14 cellular contexts compared by ENCODE assay signal in the genomic region with DNA sequence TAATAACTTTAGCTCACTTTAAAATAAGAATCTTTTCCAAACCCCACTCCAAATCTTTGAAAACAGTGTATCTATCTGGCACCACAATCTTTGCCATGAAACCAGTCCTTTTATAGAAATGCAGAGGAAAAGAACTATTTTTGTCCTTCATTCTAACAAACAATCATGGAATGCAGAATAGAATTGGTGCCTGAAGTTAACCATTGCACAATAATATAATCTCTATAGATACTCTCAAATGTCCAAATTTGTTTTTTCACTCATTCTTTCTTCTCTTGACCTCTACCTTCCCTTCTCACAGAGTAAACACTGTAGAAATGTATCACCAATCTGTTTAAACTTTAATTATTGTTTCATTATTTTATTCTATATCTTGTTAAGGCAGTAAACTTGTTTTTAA. TPM values are rescaled to one million over a fixed set of nuclear protein-coding genes. Genes with fewer than 3 reads are reported as not detected.
"Had no signal": no experiment of that assay in that cellular context is flagged by ENCODE, and none has a peak within 500 bp of the region (broad histone marks: within the 10 kb centered on the region; RNA-seq: fewer than 3 reads in every experiment).

No MANE protein-coding gene starts in this region.

- H3K4me1 ChIP-seq: adrenal gland, left lung, transverse colon had no signal

- ATAC-seq: activated naive CD4-positive, alpha-beta T cell treated with anti-CD3 and anti-CD28 coated beads, Interleukin-2, amount 50 U/mL, for 72 hours; activated T-helper 17 cell treated with anti-CD3 and anti-CD28 coated beads, Interleukin-2, amount 50 U/mL, for 72 hours; left lung; naive thymus-derived CD8-positive, alpha-beta T cell; WTC11 had no signal

- H3K27ac ChIP-seq: adrenal gland, left lung, transverse colon had no signal

- H3K27me3 ChIP-seq: adrenal gland, left lung, transverse colon had no signal

- H3K36me3 ChIP-seq: adrenal gland, left lung, transverse colon had no signal

- DNase-seq: activated T-cell treated with anti-CD3 and anti-CD28 coated beads, Interleukin-2, amount 50 U/mL, for 24 hours; adrenal gland; cerebellar nuclear complex; effector CD8-positive, alpha-beta T cell; erythroblast; left lung; naive thymus-derived CD8-positive, alpha-beta T cell; stimulated activated CD4-positive, alpha-beta T cell treated with anti-CD3 and anti-CD28 coated beads, Interleukin-4, amount 100 ng/mL, for 1 hour; stimulated activated naive CD4-positive, alpha-beta T cell; T1000; transverse colon had no signal

- H3K4me3 ChIP-seq: adrenal gland, left lung, transverse colon had no signal

- H3K9me3 ChIP-seq: adrenal gland, left lung, transverse colon had no signal

RNA-seq across cellular contexts. Expression of a gene that starts 34.8 kb away (rescaled TPM):
- total RNA-seq: naive thymus-derived CD8-positive, alpha-beta T cell had no signal
